ENCODE assay signal across 23 cellular contexts in the genomic region with DNA sequence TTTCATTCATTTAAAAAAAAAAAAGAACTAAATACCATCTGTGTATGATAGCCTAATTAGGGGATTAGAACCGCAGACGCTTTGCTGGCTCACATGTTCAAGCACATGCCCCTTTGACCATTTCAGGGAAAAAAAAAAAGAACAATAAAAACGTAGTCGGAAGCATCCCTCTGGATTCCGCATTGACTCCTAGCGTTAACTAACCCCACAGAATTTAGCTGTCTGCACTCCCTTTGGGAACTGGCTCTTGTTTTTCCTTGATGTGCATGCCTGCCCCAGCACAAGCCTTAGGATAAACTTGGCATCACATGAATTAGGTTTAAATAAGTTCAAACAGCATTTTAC.
DNase-seq lines count a peak whose midpoint lies in the region; ATAC-seq and TF ChIP-seq lines count a peak whose summit lies in the region.
"Had no signal": no experiment of that assay in that cellular context is flagged by ENCODE, and none has a peak within 500 bp of the region (broad histone marks: within the 10 kb centered on the region; RNA-seq: fewer than 3 reads in every experiment).

No MANE protein-coding gene starts in this region.

- peaks cover 3% of the 10 kb centered on the region for H3K36me3 Mint-ChIP-seq in neural crest cell (ENCODE audit: low read depth)
- H3K36me3 Mint-ChIP-seq: activated naive CD8-positive, alpha-beta T cell treated with anti-CD3 and anti-CD28 coated beads, Interleukin-2, amount 10 ng/mL, durations not matched to agents 7 days and 5 days had no signal

- no peak for ATAC-seq in HG03354 (IDR thresholded peaks at IDR 0.05; ENCODE audit: poor library complexity, severe bottlenecking, unreplicated experiment)
- ATAC-seq: activated T-helper 17 cell treated with anti-CD3 and anti-CD28 coated beads, Interleukin-2, amount 50 U/mL, for 72 hours; gastroesophageal sphincter; lower lobe of right lung had no signal

- H3K9me3 Mint-ChIP-seq in neural crest cell = no peaks in the 10 kb centered on the region
- H3K9me3 Mint-ChIP-seq: activated naive CD8-positive, alpha-beta T cell treated with anti-CD3 and anti-CD28 coated beads, Interleukin-2, amount 10 ng/mL, durations not matched to agents 7 days and 5 days had no signal

- H3K4me3 Mint-ChIP-seq in neural crest cell = no peak overlapping the region
- H3K4me3 Mint-ChIP-seq: activated naive CD8-positive, alpha-beta T cell treated with anti-CD3 and anti-CD28 coated beads, Interleukin-2, amount 10 ng/mL, durations not matched to agents 7 days and 5 days; activated T-helper 17 cell treated with anti-CD3 and anti-CD28 coated beads, Interleukin-2, amount 50 U/mL, for 72 hours; stimulated activated naive CD8-positive, alpha-beta T cell treated with anti-CD3 and anti-CD28 coated beads, Interleukin-15, Interleukin-2, amounts not matched to agents 100 ng/mL and 50 ng/mL, for 24 hours had no signal

- DNase-seq in D341Med (ENCODE audit: low spot score) = peak; percentile 58
- peak; percentile 48 for DNase-seq in NCI-H1048 (lab: John Stamatoyannopoulos, UW)
- DNase-seq in SW480 (ENCODE audit: low spot score) = peak; percentile 42
- no peak for DNase-seq in neural crest cell (ENCODE audit: low read depth, low spot score)
- no peak for DNase-seq in germinal center (ENCODE audit: low spot score)
- DNase-seq in AG08396 (ENCODE audit: low spot score) = no peak
- DNase-seq in NCI-H510A (lab: John Stamatoyannopoulos, UW) = no peak
- DNase-seq: ACHN; activated CD4-positive, alpha-beta T cell treated with anti-CD3 and anti-CD28 coated beads, Interleukin-2, amount 50 U/mL, for 1 hour; activated CD8-positive, alpha-beta memory T cell treated with anti-CD3 and anti-CD28 coated beads, Interleukin-2, amount 50 U/mL, for 4 hours; activated naive CD8-positive, alpha-beta T cell treated with anti-CD3 and anti-CD28 coated beads, Interleukin-2, amount 10 ng/mL, durations not matched to agents 7 days and 5 days; effector memory CD4-positive, alpha-beta T cell; islet precursor cell; lower lobe of right lung; NCI-H146; NCI-H446 treated with DMSO at 0.1 percent for 48 hours; RPMI8226; stimulated activated CD4-positive, alpha-beta T cell treated with anti-CD3 and anti-CD28 coated beads, Interleukin-12 subunit alpha, Interleukin-12 subunit beta, amount 100 ng/mL, for 4 hours; upper lobe of left lung had no signal

- TF ChIP-seq CTCF in neural crest cell (conservative IDR thresholded peaks at IDR 0.05) = no peak

- H3K4me1 Mint-ChIP-seq in neural crest cell = peaks cover 52% of the 10 kb centered on the region
- H3K4me1 Mint-ChIP-seq: activated naive CD8-positive, alpha-beta T cell treated with anti-CD3 and anti-CD28 coated beads, Interleukin-2, amount 10 ng/mL, durations not matched to agents 7 days and 5 days; activated T-helper 17 cell treated with anti-CD3 and anti-CD28 coated beads, Interleukin-2, amount 50 U/mL, for 72 hours had no signal

- H3K27ac Mint-ChIP-seq in neural crest cell (ENCODE audit: unreplicated experiment) = peak overlapping the region; percentile 92
- H3K27ac Mint-ChIP-seq: activated naive CD8-positive, alpha-beta T cell treated with anti-CD3 and anti-CD28 coated beads, Interleukin-2, amount 10 ng/mL, durations not matched to agents 7 days and 5 days; activated T-helper 17 cell treated with anti-CD3 and anti-CD28 coated beads, Interleukin-2, amount 50 U/mL, for 72 hours; stimulated activated naive CD8-positive, alpha-beta T cell treated with anti-CD3 and anti-CD28 coated beads, Interleukin-15, Interleukin-2, amounts not matched to agents 100 ng/mL and 50 ng/mL, for 24 hours had no signal

- no peaks in the 10 kb centered on the region for H3K27me3 Mint-ChIP-seq in neural crest cell (ENCODE audit: low read depth)
- H3K27me3 Mint-ChIP-seq: activated naive CD8-positive, alpha-beta T cell treated with anti-CD3 and anti-CD28 coated beads, Interleukin-2, amount 10 ng/mL, durations not matched to agents 7 days and 5 days; activated T-helper 17 cell treated with anti-CD3 and anti-CD28 coated beads, Interleukin-2, amount 50 U/mL, for 72 hours; stimulated activated naive CD8-positive, alpha-beta T cell treated with anti-CD3 and anti-CD28 coated beads, Interleukin-15, Interleukin-2, amounts not matched to agents 100 ng/mL and 50 ng/mL, for 24 hours had no signal

Comparison
In these comparisons a context has a peak if more than half of its experiments do, and no peak if none do; other contexts are left out.
1. DNase-seq: peak in D341Med (single experiment), NCI-H1048 (single experiment) and SW480 (single experiment); none in neural crest cell (single experiment), germinal center (single experiment), AG08396 (single experiment) and NCI-H510A (single experiment).